1 cellular context compared by ENCODE assay signal in genomic region chrX:132077912-132078311, GRCh38.
TF ChIP-seq lines count a peak whose summit lies in the region.

No MANE protein-coding gene starts in this region.

TF ChIP-seq in HepG2, 621 proteins besides CTCF, POLR2A, EP300 and RAD21 (continued from another document and continues in another):
- TF ChIP-seq ARID3A (IDR thresholded peaks at IDR 0.05; ENCODE audit: low read depth, low read length) = no peak
- TF ChIP-seq ZNF629 (CRISPR knock-in tag; conservative IDR thresholded peaks at IDR 0.05) = peak; percentile 32; the same call in 1 of the 2 replicates
- no peak for TF ChIP-seq ZNF644 (CRISPR knock-in tag; IDR thresholded peaks at IDR 0.05; ENCODE audit: low read depth)
- TF ChIP-seq ZBTB4 (CRISPR knock-in tag; IDR thresholded peaks at IDR 0.05; ENCODE audit: borderline replicate concordance) = no peak
- TF ChIP-seq LRRFIP1 (CRISPR knock-in tag; conservative IDR thresholded peaks at IDR 0.05) = no peak
- peak; percentile 9 for TF ChIP-seq ASH2L (IDR thresholded peaks at IDR 0.05; ENCODE audit: insufficient read length, low read depth, low read length)
- no peak for TF ChIP-seq HOXA9 (CRISPR knock-in tag; IDR thresholded peaks at IDR 0.05; ENCODE audit: borderline replicate concordance)
- TF ChIP-seq SRF (IDR thresholded peaks at IDR 0.05; ENCODE audit: low read depth, low read length) = 0 out of 2 replicates have a peak, but pooled peaks have one; percentile 27
- TF ChIP-seq PCBP1 (IDR thresholded peaks at IDR 0.05; ENCODE audit: borderline replicate concordance, low read depth, low read length) = no peak
- no peak for TF ChIP-seq ZNF274 (CRISPR knock-in tag; IDR thresholded peaks at IDR 0.05)
- TF ChIP-seq, protein P1, sequence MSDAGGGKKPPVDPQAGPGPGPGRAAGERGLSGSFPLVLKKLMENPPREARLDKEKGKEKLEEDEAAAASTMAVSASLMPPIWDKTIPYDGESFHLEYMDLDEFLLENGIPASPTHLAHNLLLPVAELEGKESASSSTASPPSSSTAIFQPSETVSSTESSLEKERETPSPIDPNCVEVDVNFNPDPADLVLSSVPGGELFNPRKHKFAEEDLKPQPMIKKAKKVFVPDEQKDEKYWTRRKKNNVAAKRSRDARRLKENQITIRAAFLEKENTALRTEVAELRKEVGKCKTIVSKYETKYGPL (CRISPR knock-in tag; IDR thresholded peaks at IDR 0.05) = no peak
- TF ChIP-seq HMG20B (CRISPR knock-in tag; conservative IDR thresholded peaks at IDR 0.05) = no peak
- peak; percentile 70 for TF ChIP-seq HNF4A (CRISPR knock-in tag; IDR thresholded peaks at IDR 0.05)
- no peak for TF ChIP-seq FOXA3 (CRISPR knock-in tag; IDR thresholded peaks at IDR 0.05)
- no peak for TF ChIP-seq ZNF205 (CRISPR knock-in tag; IDR thresholded peaks at IDR 0.05)
- TF ChIP-seq ZFP36L2 (CRISPR knock-in tag; IDR thresholded peaks at IDR 0.05) = no peak
- TF ChIP-seq BCL6 (CRISPR knock-in tag; IDR thresholded peaks at IDR 0.05) = no peak
- no peak for TF ChIP-seq MAFG (CRISPR knock-in tag; IDR thresholded peaks at IDR 0.05)
- peak; percentile 15; the same call in 1 of the 2 replicates for TF ChIP-seq SAP130 (CRISPR knock-in tag; IDR thresholded peaks at IDR 0.05; ENCODE audit: low read depth)
- TF ChIP-seq ZNF616 (CRISPR knock-in tag; IDR thresholded peaks at IDR 0.05; ENCODE audit: low read depth) = no peak
- no peak for TF ChIP-seq ARHGAP35 (CRISPR knock-in tag; IDR thresholded peaks at IDR 0.05; ENCODE audit: borderline replicate concordance)
- no peak for TF ChIP-seq TCF7L2 (IDR thresholded peaks at IDR 0.05; ENCODE audit: low read depth, low read length)
- TF ChIP-seq, protein P2, sequence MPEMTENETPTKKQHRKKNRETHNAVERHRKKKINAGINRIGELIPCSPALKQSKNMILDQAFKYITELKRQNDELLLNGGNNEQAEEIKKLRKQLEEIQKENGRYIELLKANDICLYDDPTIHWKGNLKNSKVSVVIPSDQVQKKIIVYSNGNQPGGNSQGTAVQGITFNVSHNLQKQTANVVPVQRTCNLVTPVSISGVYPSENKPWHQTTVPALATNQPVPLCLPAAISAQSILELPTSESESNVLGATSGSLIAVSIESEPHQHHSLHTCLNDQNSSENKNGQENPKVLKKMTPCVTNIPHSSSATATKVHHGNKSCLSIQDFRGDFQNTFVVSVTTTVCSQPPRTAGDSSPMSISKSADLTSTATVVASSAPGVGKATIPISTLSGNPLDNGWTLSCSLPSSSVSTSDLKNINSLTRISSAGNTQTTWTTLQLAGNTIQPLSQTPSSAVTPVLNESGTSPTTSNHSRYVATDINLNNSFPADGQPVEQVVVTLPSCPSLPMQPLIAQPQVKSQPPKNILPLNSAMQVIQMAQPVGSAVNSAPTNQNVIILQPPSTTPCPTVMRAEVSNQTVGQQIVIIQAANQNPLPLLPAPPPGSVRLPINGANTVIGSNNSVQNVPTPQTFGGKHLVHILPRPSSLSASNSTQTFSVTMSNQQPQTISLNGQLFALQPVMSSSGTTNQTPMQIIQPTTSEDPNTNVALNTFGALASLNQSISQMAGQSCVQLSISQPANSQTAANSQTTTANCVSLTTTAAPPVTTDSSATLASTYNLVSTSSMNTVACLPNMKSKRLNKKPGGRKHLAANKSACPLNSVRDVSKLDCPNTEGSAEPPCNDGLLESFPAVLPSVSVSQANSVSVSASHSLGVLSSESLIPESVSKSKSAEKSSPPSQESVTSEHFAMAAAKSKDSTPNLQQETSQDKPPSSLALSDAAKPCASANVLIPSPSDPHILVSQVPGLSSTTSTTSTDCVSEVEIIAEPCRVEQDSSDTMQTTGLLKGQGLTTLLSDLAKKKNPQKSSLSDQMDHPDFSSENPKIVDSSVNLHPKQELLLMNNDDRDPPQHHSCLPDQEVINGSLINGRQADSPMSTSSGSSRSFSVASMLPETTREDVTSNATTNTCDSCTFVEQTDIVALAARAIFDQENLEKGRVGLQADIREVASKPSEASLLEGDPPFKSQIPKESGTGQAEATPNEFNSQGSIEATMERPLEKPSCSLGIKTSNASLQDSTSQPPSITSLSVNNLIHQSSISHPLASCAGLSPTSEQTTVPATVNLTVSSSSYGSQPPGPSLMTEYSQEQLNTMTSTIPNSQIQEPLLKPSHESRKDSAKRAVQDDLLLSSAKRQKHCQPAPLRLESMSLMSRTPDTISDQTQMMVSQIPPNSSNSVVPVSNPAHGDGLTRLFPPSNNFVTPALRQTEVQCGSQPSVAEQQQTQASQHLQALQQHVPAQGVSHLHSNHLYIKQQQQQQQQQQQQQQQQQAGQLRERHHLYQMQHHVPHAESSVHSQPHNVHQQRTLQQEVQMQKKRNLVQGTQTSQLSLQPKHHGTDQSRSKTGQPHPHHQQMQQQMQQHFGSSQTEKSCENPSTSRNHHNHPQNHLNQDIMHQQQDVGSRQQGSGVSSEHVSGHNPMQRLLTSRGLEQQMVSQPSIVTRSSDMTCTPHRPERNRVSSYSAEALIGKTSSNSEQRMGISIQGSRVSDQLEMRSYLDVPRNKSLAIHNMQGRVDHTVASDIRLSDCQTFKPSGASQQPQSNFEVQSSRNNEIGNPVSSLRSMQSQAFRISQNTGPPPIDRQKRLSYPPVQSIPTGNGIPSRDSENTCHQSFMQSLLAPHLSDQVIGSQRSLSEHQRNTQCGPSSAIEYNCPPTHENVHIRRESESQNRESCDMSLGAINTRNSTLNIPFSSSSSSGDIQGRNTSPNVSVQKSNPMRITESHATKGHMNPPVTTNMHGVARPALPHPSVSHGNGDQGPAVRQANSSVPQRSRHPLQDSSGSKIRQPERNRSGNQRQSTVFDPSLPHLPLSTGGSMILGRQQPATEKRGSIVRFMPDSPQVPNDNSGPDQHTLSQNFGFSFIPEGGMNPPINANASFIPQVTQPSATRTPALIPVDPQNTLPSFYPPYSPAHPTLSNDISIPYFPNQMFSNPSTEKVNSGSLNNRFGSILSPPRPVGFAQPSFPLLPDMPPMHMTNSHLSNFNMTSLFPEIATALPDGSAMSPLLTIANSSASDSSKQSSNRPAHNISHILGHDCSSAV (CRISPR knock-in tag; IDR thresholded peaks at IDR 0.05; ENCODE audit: borderline replicate concordance) = no peak
- TF ChIP-seq PHF21A (CRISPR knock-in tag; IDR thresholded peaks at IDR 0.05) = 0 out of 2 replicates have a peak, but pooled peaks have one; percentile 55
- TF ChIP-seq, protein P3, sequence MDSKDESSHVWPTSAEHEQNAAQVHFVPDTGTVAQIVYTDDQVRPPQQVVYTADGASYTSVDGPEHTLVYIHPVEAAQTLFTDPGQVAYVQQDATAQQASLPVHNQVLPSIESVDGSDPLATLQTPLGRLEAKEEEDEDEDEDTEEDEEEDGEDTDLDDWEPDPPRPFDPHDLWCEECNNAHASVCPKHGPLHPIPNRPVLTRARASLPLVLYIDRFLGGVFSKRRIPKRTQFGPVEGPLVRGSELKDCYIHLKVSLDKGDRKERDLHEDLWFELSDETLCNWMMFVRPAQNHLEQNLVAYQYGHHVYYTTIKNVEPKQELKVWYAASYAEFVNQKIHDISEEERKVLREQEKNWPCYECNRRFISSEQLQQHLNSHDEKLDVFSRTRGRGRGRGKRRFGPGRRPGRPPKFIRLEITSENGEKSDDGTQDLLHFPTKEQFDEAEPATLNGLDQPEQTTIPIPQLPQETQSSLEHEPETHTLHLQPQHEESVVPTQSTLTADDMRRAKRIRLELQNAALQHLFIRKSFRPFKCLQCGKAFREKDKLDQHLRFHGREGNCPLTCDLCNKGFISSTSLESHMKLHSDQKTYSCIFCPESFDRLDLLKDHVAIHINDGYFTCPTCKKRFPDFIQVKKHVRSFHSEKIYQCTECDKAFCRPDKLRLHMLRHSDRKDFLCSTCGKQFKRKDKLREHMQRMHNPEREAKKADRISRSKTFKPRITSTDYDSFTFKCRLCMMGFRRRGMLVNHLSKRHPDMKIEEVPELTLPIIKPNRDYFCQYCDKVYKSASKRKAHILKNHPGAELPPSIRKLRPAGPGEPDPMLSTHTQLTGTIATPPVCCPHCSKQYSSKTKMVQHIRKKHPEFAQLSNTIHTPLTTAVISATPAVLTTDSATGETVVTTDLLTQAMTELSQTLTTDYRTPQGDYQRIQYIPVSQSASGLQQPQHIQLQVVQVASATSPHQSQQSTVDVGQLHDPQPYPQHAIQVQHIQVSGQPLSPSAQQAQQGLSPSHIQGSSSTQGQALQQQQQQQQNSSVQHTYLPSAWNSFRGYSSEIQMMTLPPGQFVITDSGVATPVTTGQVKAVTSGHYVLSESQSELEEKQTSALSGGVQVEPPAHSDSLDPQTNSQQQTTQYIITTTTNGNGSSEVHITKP (CRISPR knock-in tag; IDR thresholded peaks at IDR 0.05; ENCODE audit: low read depth) = no peak
- no peak for TF ChIP-seq HNF4G (IDR thresholded peaks at IDR 0.05; ENCODE audit: borderline replicate concordance, low read depth, low read length)
- TF ChIP-seq HNF4G (CRISPR knock-in tag; IDR thresholded peaks at IDR 0.05; ENCODE audit: borderline replicate concordance, low read depth) = no peak
- TF ChIP-seq, protein P4, sequence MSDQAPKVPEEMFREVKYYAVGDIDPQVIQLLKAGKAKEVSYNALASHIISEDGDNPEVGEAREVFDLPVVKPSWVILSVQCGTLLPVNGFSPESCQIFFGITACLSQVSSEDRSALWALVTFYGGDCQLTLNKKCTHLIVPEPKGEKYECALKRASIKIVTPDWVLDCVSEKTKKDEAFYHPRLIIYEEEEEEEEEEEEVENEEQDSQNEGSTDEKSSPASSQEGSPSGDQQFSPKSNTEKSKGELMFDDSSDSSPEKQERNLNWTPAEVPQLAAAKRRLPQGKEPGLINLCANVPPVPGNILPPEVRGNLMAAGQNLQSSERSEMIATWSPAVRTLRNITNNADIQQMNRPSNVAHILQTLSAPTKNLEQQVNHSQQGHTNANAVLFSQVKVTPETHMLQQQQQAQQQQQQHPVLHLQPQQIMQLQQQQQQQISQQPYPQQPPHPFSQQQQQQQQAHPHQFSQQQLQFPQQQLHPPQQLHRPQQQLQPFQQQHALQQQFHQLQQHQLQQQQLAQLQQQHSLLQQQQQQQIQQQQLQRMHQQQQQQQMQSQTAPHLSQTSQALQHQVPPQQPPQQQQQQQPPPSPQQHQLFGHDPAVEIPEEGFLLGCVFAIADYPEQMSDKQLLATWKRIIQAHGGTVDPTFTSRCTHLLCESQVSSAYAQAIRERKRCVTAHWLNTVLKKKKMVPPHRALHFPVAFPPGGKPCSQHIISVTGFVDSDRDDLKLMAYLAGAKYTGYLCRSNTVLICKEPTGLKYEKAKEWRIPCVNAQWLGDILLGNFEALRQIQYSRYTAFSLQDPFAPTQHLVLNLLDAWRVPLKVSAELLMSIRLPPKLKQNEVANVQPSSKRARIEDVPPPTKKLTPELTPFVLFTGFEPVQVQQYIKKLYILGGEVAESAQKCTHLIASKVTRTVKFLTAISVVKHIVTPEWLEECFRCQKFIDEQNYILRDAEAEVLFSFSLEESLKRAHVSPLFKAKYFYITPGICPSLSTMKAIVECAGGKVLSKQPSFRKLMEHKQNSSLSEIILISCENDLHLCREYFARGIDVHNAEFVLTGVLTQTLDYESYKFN (CRISPR knock-in tag; conservative IDR thresholded peaks at IDR 0.05) = peak; percentile 56
- 0 out of 2 replicates have a peak, but pooled peaks have one; percentile 44 for TF ChIP-seq FOXO1 (CRISPR knock-in tag; IDR thresholded peaks at IDR 0.05)
- TF ChIP-seq, protein P5, sequence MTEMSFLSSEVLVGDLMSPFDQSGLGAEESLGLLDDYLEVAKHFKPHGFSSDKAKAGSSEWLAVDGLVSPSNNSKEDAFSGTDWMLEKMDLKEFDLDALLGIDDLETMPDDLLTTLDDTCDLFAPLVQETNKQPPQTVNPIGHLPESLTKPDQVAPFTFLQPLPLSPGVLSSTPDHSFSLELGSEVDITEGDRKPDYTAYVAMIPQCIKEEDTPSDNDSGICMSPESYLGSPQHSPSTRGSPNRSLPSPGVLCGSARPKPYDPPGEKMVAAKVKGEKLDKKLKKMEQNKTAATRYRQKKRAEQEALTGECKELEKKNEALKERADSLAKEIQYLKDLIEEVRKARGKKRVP (CRISPR knock-in tag; IDR thresholded peaks at IDR 0.05) = no peak
